ENCODE assay signal across 9 cellular contexts in genomic region chr1:111127923-111128643, GRCh38. TPM values are rescaled to one million over a fixed set of nuclear protein-coding genes. Genes with fewer than 3 reads are reported as not detected.
DNase-seq lines count a peak whose midpoint lies in the region; ATAC-seq, FAIRE-seq and TF ChIP-seq lines count a peak whose summit lies in the region.
"Had no signal": no experiment of that assay in that cellular context is flagged by ENCODE, and none has a peak within 500 bp of the region (broad histone marks: within the 10 kb centered on the region; RNA-seq: fewer than 3 reads in every experiment).

No MANE protein-coding gene starts in this region.

- 79 to 94% (median 81%) methylated on average over 3 of the region's 3 CpGs for WGBS in small intestine, 3 donors

- ATAC-seq in GM19438 (IDR thresholded peaks at IDR 0.05; ENCODE audit: low read depth, unreplicated experiment) (peak; percentile 86), HG03108 (IDR thresholded peaks at IDR 0.05; ENCODE audit: unreplicated experiment) (peak; percentile 69)
- peak; percentile 60 for ATAC-seq in activated CD8-positive, alpha-beta T cell treated with anti-CD3 and anti-CD28 coated beads, Interleukin-2, amount 10 ng/mL, durations not matched to agents 7 days and 5 days

- H3K4me3 Mint-ChIP-seq in activated CD8-positive, alpha-beta T cell treated with anti-CD3 and anti-CD28 coated beads, Interleukin-2, amount 10 ng/mL, durations not matched to agents 7 days and 5 days = peak overlapping the region; percentile 1

- no peaks in the 10 kb centered on the region for H3K27me3 Mint-ChIP-seq in activated CD8-positive, alpha-beta T cell treated with anti-CD3 and anti-CD28 coated beads, Interleukin-2, amount 10 ng/mL, durations not matched to agents 7 days and 5 days (ENCODE audit: low read depth)

- no peaks in the 10 kb centered on the region for H3K4me1 ChIP-seq in small intestine (ENCODE audit: control insufficient read depth in 2 of 2, insufficient read depth in 1 of 2, low read depth in 1 of 2, low read length in 1 of 2)

- H3K27ac Mint-ChIP-seq in activated CD8-positive, alpha-beta T cell treated with anti-CD3 and anti-CD28 coated beads, Interleukin-2, amount 10 ng/mL, durations not matched to agents 7 days and 5 days = peak overlapping the region; percentile 41

- H3K9me3 ChIP-seq in WERI-Rb-1 (ENCODE audit: severe bottlenecking) = no peaks in the 10 kb centered on the region
- no peaks in the 10 kb centered on the region for H3K9me3 ChIP-seq in small intestine (ENCODE audit: control insufficient read depth, low read depth)

- H3K27ac ChIP-seq in WERI-Rb-1 = no peak overlapping the region
- no peak overlapping the region for H3K27ac ChIP-seq in small intestine (ENCODE audit: low read depth in 1 of 2, low read length in 1 of 2)

- peaks cover 62% of the 10 kb centered on the region for H3K36me3 Mint-ChIP-seq in activated CD8-positive, alpha-beta T cell treated with anti-CD3 and anti-CD28 coated beads, Interleukin-2, amount 10 ng/mL, durations not matched to agents 7 days and 5 days (ENCODE audit: low read depth)

- TF ChIP-seq CTCF in GM10266 (IDR thresholded peaks at IDR 0.05; ENCODE audit: control insufficient read depth, insufficient read depth, low read depth, missing control alignments) = no peak
- no peak for TF ChIP-seq CTCF in WERI-Rb-1 (IDR thresholded peaks at IDR 0.05; ENCODE audit: low read depth, low read length)

- peaks cover 59% of the 10 kb centered on the region for H3K36me3 ChIP-seq in WERI-Rb-1
- H3K36me3 ChIP-seq in small intestine (ENCODE audit: control insufficient read depth in 2 of 2, insufficient read depth in 2 of 2, low read length in 2 of 2) = peaks cover 2 to 10% of the 10 kb centered on the region in 2 donors

- POLR2A ChIA-PET in activated CD8-positive, alpha-beta T cell treated with anti-CD3 and anti-CD28 coated beads, Interleukin-2, amount 10 ng/mL, durations not matched to agents 7 days and 5 days (lab: Charles Lee) = interaction anchor here (1.0 kb wide), 1 partner anchor 12 kb away, joined by 5 read pairs; the partner anchor contains the start of genes CEPT1 and DRAM2

- peak; percentile 43 for DNase-seq in GM10266 (ENCODE audit: extremely low spot score)
- DNase-seq in activated CD8-positive, alpha-beta T cell treated with anti-CD3 and anti-CD28 coated beads, Interleukin-2, amount 10 ng/mL, durations not matched to agents 7 days and 5 days = no peak
- DNase-seq in WERI-Rb-1 = no peak
- DNase-seq in small intestine = no peak
- no peak for DNase-seq in HT-29 (ENCODE audit: low spot score)
- no peak for DNase-seq in 8988T
- DNase-seq: NCI-H1092 treated with DMSO at 0.1 percent for 48 hours had no signal

- no peaks in the 10 kb centered on the region for H3K9me3 Mint-ChIP-seq in activated CD8-positive, alpha-beta T cell treated with anti-CD3 and anti-CD28 coated beads, Interleukin-2, amount 10 ng/mL, durations not matched to agents 7 days and 5 days (ENCODE audit: insufficient read depth)

- H3K4me1 Mint-ChIP-seq in activated CD8-positive, alpha-beta T cell treated with anti-CD3 and anti-CD28 coated beads, Interleukin-2, amount 10 ng/mL, durations not matched to agents 7 days and 5 days (ENCODE audit: low read depth) = peaks cover 21% of the 10 kb centered on the region

- no peak for FAIRE-seq in small intestine (lab: Jason Lieb, UNC)

- H3K4me3 ChIP-seq in WERI-Rb-1 (ENCODE audit: low read depth, low read length) (no peak overlapping the region), small intestine (ENCODE audit: low read depth in 1 of 2, low read length in 2 of 2) (no peak overlapping the region)

- CTCF ChIA-PET in activated CD8-positive, alpha-beta T cell treated with anti-CD3 and anti-CD28 coated beads, Interleukin-2, amount 10 ng/mL, durations not matched to agents 7 days and 5 days (lab: Charles Lee) = no interaction called here

- no peaks in the 10 kb centered on the region for H3K27me3 ChIP-seq in WERI-Rb-1 (ENCODE audit: insufficient read depth, low read depth, severe bottlenecking)
- H3K27me3 ChIP-seq in small intestine (ENCODE audit: control insufficient read depth in 2 of 2, insufficient read depth in 2 of 2, low read length in 2 of 2) = no peaks in the 10 kb centered on the region

RNA-seq across cellular contexts. Expression of gene DRAM2, which starts 11.8 kb away (rescaled TPM):
- 10 to 100 TPM; 27.5 to 29.3 TPM for total RNA-seq in activated CD8-positive, alpha-beta T cell treated with anti-CD3 and anti-CD28 coated beads, Interleukin-2, amount 10 ng/mL, durations not matched to agents 7 days and 5 days
- polyA plus RNA-seq in small intestine = 10 to 100 TPM; 37.0 to 41.2 (median 39.3) TPM
- 35.6 and 37.9 TPM in 2 replicates for total RNA-seq in HT-29 (2014; rRNA removed; shearing (Covaris generic))

RNA-seq across cellular contexts. Expression of gene CEPT1, which starts 11.9 kb away (rescaled TPM):
- total RNA-seq in activated CD8-positive, alpha-beta T cell treated with anti-CD3 and anti-CD28 coated beads, Interleukin-2, amount 10 ng/mL, durations not matched to agents 7 days and 5 days = 10 to 100 TPM; 36.6 to 37.5 TPM
- polyA plus RNA-seq in small intestine = 10 to 100 TPM in 2 of 3 donors, 1 to 10 TPM in 1; 10.0 to 23.2 (median 13.2) TPM
- total RNA-seq in HT-29 (2014; rRNA removed; shearing (Covaris generic)) = 13.7 and 14.9 TPM in 2 replicates
